ENCODE assay signal across 1 cellular context in genomic region chr16:21952793-21953540, GRCh38.
TF ChIP-seq lines count a peak whose summit lies in the region.

UQCRC2 (plus strand) TSS chr16:21953361; CDS start chr16:21953424, 63 bp downstream.

TF ChIP-seq in GM12878, 131 proteins besides CTCF, POLR2A, EP300 and RAD21 (continued from another document and continues in another):
- TF ChIP-seq BACH1 (IDR thresholded peaks at IDR 0.05; ENCODE audit: borderline replicate concordance) (peak; percentile 12; the same call in 1 of the 2 replicates), SKIL (IDR thresholded peaks at IDR 0.05; ENCODE audit: low read depth, poor library complexity, severe bottlenecking) (peak; percentile 99), ZBTB11 (CRISPR knock-in tag; IDR thresholded peaks at IDR 0.05) (no peak), E2F4 (IDR thresholded peaks at IDR 0.05; ENCODE audit: low read depth, low read length) (no peak), NFYA (IDR thresholded peaks at IDR 0.05; ENCODE audit: borderline replicate concordance, low read depth, low read length) (no peak), STAT1 (conservative IDR thresholded peaks at IDR 0.05) (peak; percentile 92; the same call in 1 of the 2 replicates), SP1 (IDR thresholded peaks at IDR 0.05; ENCODE audit: low read depth, low read length) (peak; percentile 66), ATF7 (IDR thresholded peaks at IDR 0.05; ENCODE audit: low read depth) (peak; percentile 100), SREBF1 (IDR thresholded peaks at IDR 0.05; ENCODE audit: low read length) (peak; percentile 100), NBN (IDR thresholded peaks at IDR 0.05) (peak; percentile 98), BCL3 (IDR thresholded peaks at IDR 0.05; ENCODE audit: borderline replicate concordance, insufficient read depth, low read depth, low read length, poor library complexity, severe bottlenecking) (no peak), MYC (IDR thresholded peaks at IDR 0.05; ENCODE audit: insufficient read depth, insufficient read length, insufficient replicate concordance, low read length, severe bottlenecking) (no peak), CBFB (IDR thresholded peaks at IDR 0.05; ENCODE audit: low read depth) (peak; percentile 55; the same call in 1 of the 2 replicates), FOS (IDR thresholded peaks at IDR 0.05; ENCODE audit: borderline replicate concordance, extremely low read depth, insufficient read length) (no peak), PAX5 (IDR thresholded peaks at IDR 0.05; ENCODE audit: borderline replicate concordance, low read depth, low read length) (peak; percentile 39; the same call in 1 of the 2 replicates), TCF3 (IDR thresholded peaks at IDR 0.05; ENCODE audit: borderline replicate concordance, insufficient read depth, low read depth, low read length) (no peak), NKRF (conservative IDR thresholded peaks at IDR 0.05) (peak; percentile 92; the same call in 1 of the 2 replicates), CBX3 (IDR thresholded peaks at IDR 0.05; ENCODE audit: borderline replicate concordance, low read depth) (no peak), RCOR1 (conservative IDR thresholded peaks at IDR 0.05; ENCODE audit: low read depth, low read length) (no peak), ATF2 (IDR thresholded peaks at IDR 0.05; ENCODE audit: low read length) (peak; percentile 49), TBL1XR1 (IDR thresholded peaks at IDR 0.05; ENCODE audit: low read depth, low read length) (peak; percentile 55), CHD2 (IDR thresholded peaks at IDR 0.05; ENCODE audit: borderline replicate concordance, low read depth, low read length) (peak; percentile 70; the same call in 1 of the 2 replicates), KLF5 (IDR thresholded peaks at IDR 0.05; ENCODE audit: partially characterized antibody) (peak; percentile 99), FOXK2 (IDR thresholded peaks at IDR 0.05) (peak; percentile 99), ESRRA (IDR thresholded peaks at IDR 0.05; ENCODE audit: low read length) (peak; percentile 73; the same call in 1 of the 2 replicates), ZZZ3 (IDR thresholded peaks at IDR 0.05; ENCODE audit: control insufficient read depth, insufficient read length, low read depth) (no peak), EED (IDR thresholded peaks at IDR 0.05; ENCODE audit: low read depth) (no peak), MXI1 (IDR thresholded peaks at IDR 0.05; ENCODE audit: low read depth, low read length) (peak; percentile 71), NRF1 (conservative IDR thresholded peaks at IDR 0.05; ENCODE audit: low read depth, low read length) (0 out of 2 replicates have a peak, but pooled peaks have one; percentile 21), E4F1 (IDR thresholded peaks at IDR 0.05; ENCODE audit: borderline replicate concordance, partially characterized antibody) (peak; percentile 64), TCF7 (IDR thresholded peaks at IDR 0.05; ENCODE audit: borderline replicate concordance) (no peak), RELA (IDR thresholded peaks at IDR 0.05; ENCODE audit: borderline replicate concordance, partially characterized antibody) (peak; percentile 95), CEBPZ (IDR thresholded peaks at IDR 0.05; ENCODE audit: low read depth, low read length) (no peak), SMC3 (IDR thresholded peaks at IDR 0.05; ENCODE audit: borderline replicate concordance, low read length) (no peak), IRF4 (IDR thresholded peaks at IDR 0.05; ENCODE audit: low read depth, low read length) (0 out of 2 replicates have a peak, but pooled peaks have one; percentile 4), PKNOX1 (IDR thresholded peaks at IDR 0.05) (peak; percentile 63), YY1 (IDR thresholded peaks at IDR 0.05; ENCODE audit: low read depth, low read length) (peak; percentile 97), ZSCAN29 (IDR thresholded peaks at IDR 0.05) (no peak), ZBED1 (IDR thresholded peaks at IDR 0.05; ENCODE audit: borderline replicate concordance) (no peak), HDAC6 (IDR thresholded peaks at IDR 0.05; ENCODE audit: unreplicated experiment) (no peak)
